In the genomic region with DNA sequence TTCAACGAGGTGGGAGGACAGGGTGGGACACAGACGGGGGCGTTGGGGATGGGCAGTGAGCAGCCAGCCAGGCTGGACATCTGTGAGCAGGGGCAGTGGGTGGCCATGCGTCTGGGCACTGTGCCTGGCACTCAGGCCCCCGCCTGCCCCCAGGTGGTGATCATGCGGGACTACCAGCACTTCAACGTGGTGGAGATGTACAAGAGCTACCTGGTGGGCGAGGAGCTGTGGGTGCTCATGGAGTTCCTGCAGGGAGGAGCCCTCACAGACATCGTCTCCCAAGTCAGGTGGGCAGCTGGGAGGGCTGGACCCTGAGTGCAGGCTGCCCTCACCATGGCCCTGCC, we compare ENCODE assay signal across 16 cellular contexts. TPM values are rescaled to one million over a fixed set of nuclear protein-coding genes. Genes with fewer than 3 reads are reported as not detected.
DNase-seq lines count a peak whose midpoint lies in the region; ATAC-seq and TF ChIP-seq lines count a peak whose summit lies in the region.
"Had no signal": no experiment of that assay in that cellular context is flagged by ENCODE, and none has a peak within 500 bp of the region (broad histone marks: within the 10 kb centered on the region; RNA-seq: fewer than 3 reads in every experiment).

No MANE protein-coding gene starts in this region.

- peaks cover 0 to 5% (median 0%) of the 10 kb centered on the region in 3 donors for H3K4me1 Mint-ChIP-seq in T-cell

- 63 to 71% methylated on average over 9 of the region's 9 CpGs for WGBS in heart right ventricle, 2 donors

- TF ChIP-seq CTCF in BE2C (IDR thresholded peaks at IDR 0.05; ENCODE audit: low read depth, low read length): peak; percentile 45
- TF ChIP-seq CTCF in GM13976 (IDR thresholded peaks at IDR 0.05; ENCODE audit: borderline replicate concordance, control extremely low read depth, extremely low read depth, insufficient read depth, missing control alignments): peak; percentile 13
- TF ChIP-seq CTCF in RWPE1 (conservative IDR thresholded peaks at IDR 0.05; ENCODE audit: low read depth): no peak; the same call in 1 of the 2 replicates
- peak; percentile 34 for TF ChIP-seq CTCF in fibroblast of villous mesenchyme (IDR thresholded peaks at IDR 0.05; ENCODE audit: insufficient read depth, low read depth, low read length)
- peak in 2 of 9 donors; percentile 14 to 23 for TF ChIP-seq CTCF in heart right ventricle (IDR thresholded peaks at IDR 0.05)

- H3K4me3 ChIP-seq in BE2C (ENCODE audit: low read depth, low read length) (no peak overlapping the region), fibroblast of villous mesenchyme (ENCODE audit: low read depth, low read length) (no peak overlapping the region), heart right ventricle (no peak overlapping the region)
- H3K4me3 ChIP-seq: GM23248 had no signal

- peak overlapping the region; percentile 9; the same call in 1 of the 2 replicates for H3K27ac ChIP-seq in RWPE1
- H3K27ac ChIP-seq in heart right ventricle: no peak overlapping the region
- H3K27ac ChIP-seq: GM23248 had no signal

- POLR2A ChIA-PET in RWPE1 (lab: Yijun Ruan, JAX; ENCODE audit: low non-redundant PET): no interaction called here
- POLR2A ChIA-PET in T-cell (lab: Charles Lee): no interaction called here

- DNase-seq in BE2C: peak; percentile 48
- no peak for DNase-seq in GM13976 (ENCODE audit: low spot score)
- no peak for DNase-seq in RWPE1 (ENCODE audit: low spot score)
- DNase-seq in fibroblast of villous mesenchyme (ENCODE audit: low read depth): no peak
- DNase-seq in T-cell: no peak
- no peak for DNase-seq in NCI-H1092 treated with DMSO at 0.1 percent for 48 hours (lab: John Stamatoyannopoulos, UW)
- no peak for DNase-seq in heart right ventricle
- DNase-seq: activated effector memory CD4-positive, alpha-beta T cell treated with anti-CD3 and anti-CD28 coated beads, Interleukin-2, amount 50 U/mL, for 16 hours; GM23248; immature natural killer cell; NCI-H1694 treated with DMSO at 0.1 percent for 48 hours; stimulated activated CD4-positive, alpha-beta T cell treated with anti-CD3 and anti-CD28 coated beads, Interleukin-4, amount 100 ng/mL, for 1 hour had no signal

- H3K27me3 ChIP-seq in BE2C (no peaks in the 10 kb centered on the region), heart right ventricle (peaks cover 0 to 8% (median 2%) of the 10 kb centered on the region in 7 donors)

- no peaks in the 10 kb centered on the region for H3K36me3 Mint-ChIP-seq in T-cell
- H3K36me3 Mint-ChIP-seq: CD14-positive monocyte, immature natural killer cell had no signal

- no peaks in the 10 kb centered on the region for H3K9me3 Mint-ChIP-seq in T-cell
- H3K9me3 Mint-ChIP-seq: CD14-positive monocyte; central memory CD8-positive, alpha-beta T cell; immature natural killer cell; stimulated activated naive CD8-positive, alpha-beta T cell treated with anti-CD3 and anti-CD28 coated beads, Interleukin-15, Interleukin-2, amounts not matched to agents 100 ng/mL and 50 ng/mL, for 24 hours had no signal

- CTCF ChIA-PET in RWPE1 (lab: Yijun Ruan, JAX) (interaction anchor here (0.6 to 7.0 kb wide), 15 partner anchors 10 to 368 kb away, joined by 3 to 112 read pairs (median 5); a partner anchor contains a TSS), T-cell (lab: Charles Lee) (interaction anchor here (0.6 to 3.8 kb wide), 5 partner anchors 55 to 441 kb away, joined by 3 to 48 read pairs (median 18); no protein-coding TSS in a partner anchor)

- ATAC-seq in GM21786 (IDR thresholded peaks at IDR 0.05; ENCODE audit: unreplicated experiment): no peak
- no peak for ATAC-seq in T-cell (replicated peaks in 1 of 4)
- no peak for ATAC-seq in heart right ventricle

- no peak overlapping the region for H3K27ac Mint-ChIP-seq in T-cell
- H3K27ac Mint-ChIP-seq: CD14-positive monocyte; stimulated activated naive CD8-positive, alpha-beta T cell treated with anti-CD3 and anti-CD28 coated beads, Interleukin-15, Interleukin-2, amounts not matched to agents 100 ng/mL and 50 ng/mL, for 24 hours had no signal

- in situ Hi-C loops in GM13976 (cut with MboI; ENCODE audit: low sequenced_read_pairs, unreplicated experiment): loop anchor here (5.0 to 25.0 kb wide), 3 partner anchors 50 to 485 kb away; a partner anchor contains a TSS

- no peak overlapping the region for H3K4me3 Mint-ChIP-seq in T-cell
- H3K4me3 Mint-ChIP-seq: CD14-positive monocyte; central memory CD8-positive, alpha-beta T cell; immature natural killer cell; stimulated activated naive CD8-positive, alpha-beta T cell treated with anti-CD3 and anti-CD28 coated beads, Interleukin-15, Interleukin-2, amounts not matched to agents 100 ng/mL and 50 ng/mL, for 24 hours had no signal

- H3K9me3 ChIP-seq in BE2C: no peaks in the 10 kb centered on the region
- H3K9me3 ChIP-seq in heart right ventricle: no peaks in the 10 kb centered on the region

- intact Hi-C loops in heart right ventricle (cut with DNase I): loop anchor here in 5 of 10 donors (2.0 to 10.0 kb wide), 4 partner anchors 55 to 225 kb away; no protein-coding TSS in a partner anchor

- H3K27me3 Mint-ChIP-seq in T-cell: peaks cover 0 to 11% of the 10 kb centered on the region in 2 donors

- H3K36me3 ChIP-seq in BE2C: no peaks in the 10 kb centered on the region
- no peaks in the 10 kb centered on the region for H3K36me3 ChIP-seq in heart right ventricle

- peaks cover 10% of the 10 kb centered on the region; the same call in 1 of the 2 replicates for H3K4me1 ChIP-seq in BE2C
- peaks cover 0 to 19% (median 4%) of the 10 kb centered on the region in 9 donors for H3K4me1 ChIP-seq in heart right ventricle

RNA-seq across cellular contexts. Expression of a gene that starts 10.2 kb away (rescaled TPM):
- polyA plus RNA-seq in BE2C (2012; ENCODE audit: insufficient read depth, insufficient read length, low read depth): not detected
- total RNA-seq in fibroblast of villous mesenchyme (not detected in 2 replicates), T-cell (under 1 TPM in 2 of 5 donors, not detected in 3; 0.23 to 0.38 TPM), heart right ventricle (1 to 10 TPM in 1 of 10 donors, under 1 TPM in 3, not detected in 6; 0.26 to 1.9 (median 0.44) TPM)
- polyA plus RNA-seq in heart right ventricle: not detected
- total RNA-seq: GM23248 had no signal
- polyA plus RNA-seq: CD14-positive monocyte, GM23248, immature natural killer cell had no signal

RNA-seq across cellular contexts. Expression of a gene that starts 33.8 kb away (rescaled TPM):
- 2.4 TPM for polyA plus RNA-seq in BE2C (2012; ENCODE audit: insufficient read depth, insufficient read length, low read depth)
- under 0.01 TPM in 2 replicates for total RNA-seq in fibroblast of villous mesenchyme
- 1 to 10 TPM in 2 of 5 donors, under 1 TPM in 1, not detected in 2; 0.28 to 2.1 (median 1.4) TPM for total RNA-seq in T-cell
- total RNA-seq in heart right ventricle: 10 to 100 TPM in 1 of 10 donors, 1 to 10 TPM in 9; 5.9 to 14.1 (median 7.6) TPM
- polyA plus RNA-seq in heart right ventricle: 1 to 10 TPM in 1 of 2 donors, under 1 TPM in 1; 0.48 to 3.0 TPM
- total RNA-seq: GM23248 had no signal
- polyA plus RNA-seq: CD14-positive monocyte, GM23248 had no signal

RNA-seq across cellular contexts. Expression of a gene that starts 35.0 kb away (rescaled TPM):
- polyA plus RNA-seq in BE2C (2012; ENCODE audit: insufficient read depth, insufficient read length, low read depth): 30.8 TPM
- total RNA-seq in fibroblast of villous mesenchyme: 0.43 and 0.64 TPM in 2 replicates
- 100 to 1,000 TPM; 242 to 293 (median 245) TPM for total RNA-seq in T-cell
- total RNA-seq in heart right ventricle: 10 to 100 TPM in 2 of 10 donors, 1 to 10 TPM in 8; 1.2 to 24.4 (median 4.9) TPM
- polyA plus RNA-seq in heart right ventricle: 10 to 100 TPM in 1 of 2 donors, 1 to 10 TPM in 1; 4.2 to 14.6 TPM

RNA-seq across cellular contexts. Expression of a gene that starts 50.8 kb away (rescaled TPM):
- polyA plus RNA-seq in BE2C (2012; ENCODE audit: insufficient read depth, insufficient read length, low read depth): 51.0 TPM
- total RNA-seq in fibroblast of villous mesenchyme (11.9 and 16.8 TPM in 2 replicates), T-cell (10 to 100 TPM in 1 of 5 donors, 1 to 10 TPM in 4; 5.5 to 10.9 (median 6.4) TPM), heart right ventricle (10 to 100 TPM; 32.5 to 63.9 (median 40.9) TPM)
- 10 to 100 TPM; 19.8 to 56.1 TPM for polyA plus RNA-seq in heart right ventricle

Comparison
In these comparisons a context has a peak if more than half of its experiments do, and no peak if none do; other contexts are left out.
1. RNA of a gene that starts 35.0 kb away (total RNA-seq): 242 to 293 TPM in T-cell; 1.2 to 24.4 TPM in heart right ventricle and 0.43 to 0.64 TPM in fibroblast of villous mesenchyme; every median in the first group is over 4 times any median in the second.